Comparison of ENCODE assay signal across 16 cellular contexts in genomic region chr22:32310777-32311176, GRCh38. TPM values are rescaled to one million over a fixed set of nuclear protein-coding genes. Genes with fewer than 3 reads are reported as not detected.
DNase-seq lines count a peak whose midpoint lies in the region; ATAC-seq and TF ChIP-seq lines count a peak whose summit lies in the region.
"Had no signal": no experiment of that assay in that cellular context is flagged by ENCODE, and none has a peak within 500 bp of the region (broad histone marks: within the 10 kb centered on the region; RNA-seq: fewer than 3 reads in every experiment).

No MANE protein-coding gene starts in this region.

- H3K9me3 ChIP-seq in esophagus muscularis mucosa = peaks cover 0 to 2% (median 0%) of the 10 kb centered on the region in 4 donors
- H3K9me3 ChIP-seq in upper lobe of right lung = no peaks in the 10 kb centered on the region

- ATAC-seq in Right ventricle myocardium inferior (no peak), Right ventricle myocardium superior (ENCODE audit: poor library complexity) (no peak), upper lobe of right lung (no peak), GM21723 (IDR thresholded peaks at IDR 0.05; ENCODE audit: unreplicated experiment) (no peak)
- ATAC-seq: CD8-positive, alpha-beta T cell had no signal

- TF ChIP-seq EP300 in esophagus muscularis mucosa (IDR thresholded peaks at IDR 0.05) = no peak

- no peaks in the 10 kb centered on the region for H3K4me1 ChIP-seq in esophagus muscularis mucosa
- no peaks in the 10 kb centered on the region for H3K4me1 ChIP-seq in upper lobe of right lung

- intact Hi-C loops in Right ventricle myocardium inferior (cut with DNase I) = no loop called here
- intact Hi-C loops in Right ventricle myocardium superior (cut with DNase I) = no loop called here
- intact Hi-C loops in esophagus muscularis mucosa (cut with DNase I) = no loop called here
- intact Hi-C loops in upper lobe of right lung (cut with DNase I) = no loop called here

- H3K27ac ChIP-seq in esophagus muscularis mucosa (replicated peaks in 1 of 4) (no peak overlapping the region), upper lobe of right lung (no peak overlapping the region)
- H3K27ac ChIP-seq: HL-60 had no signal

- TF ChIP-seq CTCF in esophagus muscularis mucosa (IDR thresholded peaks at IDR 0.05) (no peak), upper lobe of right lung (IDR thresholded peaks at IDR 0.05) (no peak)

- no peak overlapping the region for H3K4me3 ChIP-seq in esophagus muscularis mucosa
- H3K4me3 ChIP-seq in upper lobe of right lung = no peak overlapping the region

- peaks cover 0 to 56% (median 0%) of the 10 kb centered on the region in 4 donors for H3K27me3 ChIP-seq in esophagus muscularis mucosa
- H3K27me3 ChIP-seq in upper lobe of right lung = peaks cover 4% of the 10 kb centered on the region

- no peak for TF ChIP-seq POLR2A in esophagus muscularis mucosa (IDR thresholded peaks at IDR 0.05; ENCODE audit: low read depth)

- DNase-seq in Right ventricle myocardium inferior (ENCODE audit: missing footprints) = peak; percentile 27
- DNase-seq in Right ventricle myocardium superior = no peak
- peak; percentile 9 for DNase-seq in NCI-H69 (lab: John Stamatoyannopoulos, UW)
- peak; percentile 70 for DNase-seq in esophagus muscularis mucosa (ENCODE audit: extremely low spot score)
- DNase-seq in upper lobe of right lung = peak; percentile 34
- DNase-seq in NCI-H1694 treated with DMSO at 0.1 percent for 48 hours (lab: John Stamatoyannopoulos, UW) = no peak
- DNase-seq: COR-L47, DMS153, DMS79 treated with DMSO at 0.1 percent for 48 hours, EL, HCEC 1CT had no signal

- WGBS in esophagus muscularis mucosa = 77% methylated on average over 5 of the region's 5 CpGs

- H3K36me3 ChIP-seq in esophagus muscularis mucosa = no peaks in the 10 kb centered on the region
- no peaks in the 10 kb centered on the region for H3K36me3 ChIP-seq in upper lobe of right lung

RNA-seq across cellular contexts. Expression of gene RFPL3, which starts 46.9 kb away (rescaled TPM):
- total RNA-seq in Right ventricle myocardium inferior (not detected), Right ventricle myocardium superior (not detected), esophagus muscularis mucosa (not detected), upper lobe of right lung (not detected)
- total RNA-seq: B cell; CD8-positive, alpha-beta T cell; H4 had no signal

RNA-seq across cellular contexts. Expression of gene SLC5A4, which starts 55.6 kb away (rescaled TPM):
- not detected for total RNA-seq in Right ventricle myocardium inferior
- not detected for total RNA-seq in Right ventricle myocardium superior
- 1 to 10 TPM in 1 of 4 donors, under 1 TPM in 2, not detected in 1; 0.19 to 1.2 (median 0.46) TPM for total RNA-seq in esophagus muscularis mucosa
- total RNA-seq in upper lobe of right lung = 1.6 TPM
- total RNA-seq: B cell; CD8-positive, alpha-beta T cell had no signal

Comparison
In these comparisons a context has a peak if more than half of its experiments do, and no peak if none do; other contexts are left out.
1. DNase-seq: peak in Right ventricle myocardium inferior (single experiment), NCI-H69 (single experiment), esophagus muscularis mucosa (single experiment) and upper lobe of right lung (single experiment); none in Right ventricle myocardium superior (single experiment) and NCI-H1694 treated with DMSO at 0.1 percent for 48 hours (single experiment).